In the genomic region with DNA sequence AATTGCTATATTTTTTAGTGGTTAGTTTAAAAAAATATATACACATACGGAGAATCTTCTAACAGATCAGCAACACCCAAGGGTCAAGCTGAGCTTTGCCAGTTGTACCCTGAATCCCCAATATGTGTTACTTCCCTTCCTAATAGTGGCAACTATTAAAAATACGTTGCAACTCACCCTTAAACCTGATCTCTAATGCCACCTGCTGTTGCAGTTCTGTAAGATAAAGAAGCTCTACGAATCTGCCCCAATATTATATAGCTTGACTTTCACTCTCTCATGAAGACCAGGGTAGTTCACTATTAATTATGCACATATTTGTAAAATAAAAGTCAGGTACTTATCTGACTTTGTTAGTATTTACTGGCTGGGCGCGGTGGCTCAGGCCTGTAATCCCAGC, we compare ENCODE assay signal across 8 cellular contexts. TPM values are rescaled to one million over a fixed set of nuclear protein-coding genes. Genes with fewer than 3 reads are reported as not detected.
DNase-seq lines count a peak whose midpoint lies in the region; ATAC-seq and TF ChIP-seq lines count a peak whose summit lies in the region.

No MANE protein-coding gene starts in this region.

- intact Hi-C loops in heart right ventricle (cut with DNase I) = loop anchor here in 1 of 10 donors (10.0 kb wide), 1 partner anchor 49 kb away; no protein-coding TSS in a partner anchor

- H3K4me1 ChIP-seq in BE2C = peaks cover 5% of the 10 kb centered on the region; the same call in 1 of the 2 replicates
- H3K4me1 ChIP-seq in heart right ventricle = peaks cover 0 to 61% (median 36%) of the 10 kb centered on the region in 9 donors

- DNase-seq in BE2C = peak; percentile 40
- peak; percentile 41 for DNase-seq in HCEC 1CT
- no peak for DNase-seq in heart right ventricle
- no peak for DNase-seq in NCI-H187 (lab: John Stamatoyannopoulos, UW)
- no peak for DNase-seq in hippocampal formation (lab: John Stamatoyannopoulos, UW)

- TF ChIP-seq CTCF in BE2C (IDR thresholded peaks at IDR 0.05; ENCODE audit: low read depth, low read length) (peak; percentile 63), heart right ventricle (IDR thresholded peaks at IDR 0.05) (peak in 7 of 9 donors; percentile 30 to 57 (median 45))

- H3K27ac ChIP-seq in heart right ventricle = no peak overlapping the region

- H3K27me3 ChIP-seq in BE2C (no peaks in the 10 kb centered on the region), heart right ventricle (no peaks in the 10 kb centered on the region)

- 50 to 56% methylated on average over 5 of the region's 5 CpGs for WGBS in heart right ventricle, 2 donors

- H3K4me3 ChIP-seq in BE2C (ENCODE audit: low read depth, low read length) (no peak overlapping the region), heart right ventricle (no peak overlapping the region)

- H3K9me3 ChIP-seq in BE2C = no peaks in the 10 kb centered on the region
- no peaks in the 10 kb centered on the region for H3K9me3 ChIP-seq in heart right ventricle

- ATAC-seq in SK-N-SH treated with all-trans-retinoic acid at 6 μM for 48 hours = peak; percentile 91
- ATAC-seq in heart right ventricle = peak in 4 of 8 donors; percentile 40 to 57 (median 54)
- ATAC-seq in HG02870 (IDR thresholded peaks at IDR 0.05; ENCODE audit: unreplicated experiment) = no peak
- no peak for ATAC-seq in HG03175 (IDR thresholded peaks at IDR 0.05; ENCODE audit: unreplicated experiment)

- H3K36me3 ChIP-seq in BE2C (no peaks in the 10 kb centered on the region; the same call in 1 of the 2 replicates), heart right ventricle (no peaks in the 10 kb centered on the region)

TF ChIP-seq in SK-N-SH treated with all-trans-retinoic acid at 6 μM for 48 hours, 23 proteins besides CTCF, POLR2A, EP300 and RAD21:
- TF ChIP-seq TCF4 (CRISPR knock-in tag; IDR thresholded peaks at IDR 0.05; ENCODE audit: borderline replicate concordance) = no peak
- no peak for TF ChIP-seq ZC3H10 (CRISPR knock-in tag; IDR thresholded peaks at IDR 0.05)
- TF ChIP-seq BACH2 (CRISPR knock-in tag; IDR thresholded peaks at IDR 0.05; ENCODE audit: borderline replicate concordance) = no peak
- TF ChIP-seq ZNF565 (CRISPR knock-in tag; conservative IDR thresholded peaks at IDR 0.05; ENCODE audit: low read depth) = no peak
- TF ChIP-seq, protein P1, sequence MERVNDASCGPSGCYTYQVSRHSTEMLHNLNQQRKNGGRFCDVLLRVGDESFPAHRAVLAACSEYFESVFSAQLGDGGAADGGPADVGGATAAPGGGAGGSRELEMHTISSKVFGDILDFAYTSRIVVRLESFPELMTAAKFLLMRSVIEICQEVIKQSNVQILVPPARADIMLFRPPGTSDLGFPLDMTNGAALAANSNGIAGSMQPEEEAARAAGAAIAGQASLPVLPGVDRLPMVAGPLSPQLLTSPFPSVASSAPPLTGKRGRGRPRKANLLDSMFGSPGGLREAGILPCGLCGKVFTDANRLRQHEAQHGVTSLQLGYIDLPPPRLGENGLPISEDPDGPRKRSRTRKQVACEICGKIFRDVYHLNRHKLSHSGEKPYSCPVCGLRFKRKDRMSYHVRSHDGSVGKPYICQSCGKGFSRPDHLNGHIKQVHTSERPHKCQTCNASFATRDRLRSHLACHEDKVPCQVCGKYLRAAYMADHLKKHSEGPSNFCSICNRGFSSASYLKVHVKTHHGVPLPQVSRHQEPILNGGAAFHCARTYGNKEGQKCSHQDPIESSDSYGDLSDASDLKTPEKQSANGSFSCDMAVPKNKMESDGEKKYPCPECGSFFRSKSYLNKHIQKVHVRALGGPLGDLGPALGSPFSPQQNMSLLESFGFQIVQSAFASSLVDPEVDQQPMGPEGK (CRISPR knock-in tag; IDR thresholded peaks at IDR 0.05; ENCODE audit: borderline replicate concordance) = no peak
- no peak for TF ChIP-seq ZNF8 (CRISPR knock-in tag; IDR thresholded peaks at IDR 0.05)
- TF ChIP-seq, protein P2, sequence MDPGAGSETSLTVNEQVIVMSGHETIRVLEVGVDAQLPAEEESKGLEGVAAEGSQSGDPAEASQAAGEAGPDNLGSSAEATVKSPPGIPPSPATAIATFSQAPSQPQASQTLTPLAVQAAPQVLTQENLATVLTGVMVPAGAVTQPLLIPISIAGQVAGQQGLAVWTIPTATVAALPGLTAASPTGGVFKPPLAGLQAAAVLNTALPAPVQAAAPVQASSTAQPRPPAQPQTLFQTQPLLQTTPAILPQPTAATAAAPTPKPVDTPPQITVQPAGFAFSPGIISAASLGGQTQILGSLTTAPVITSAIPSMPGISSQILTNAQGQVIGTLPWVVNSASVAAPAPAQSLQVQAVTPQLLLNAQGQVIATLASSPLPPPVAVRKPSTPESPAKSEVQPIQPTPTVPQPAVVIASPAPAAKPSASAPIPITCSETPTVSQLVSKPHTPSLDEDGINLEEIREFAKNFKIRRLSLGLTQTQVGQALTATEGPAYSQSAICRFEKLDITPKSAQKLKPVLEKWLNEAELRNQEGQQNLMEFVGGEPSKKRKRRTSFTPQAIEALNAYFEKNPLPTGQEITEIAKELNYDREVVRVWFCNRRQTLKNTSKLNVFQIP (CRISPR knock-in tag; IDR thresholded peaks at IDR 0.05; ENCODE audit: borderline replicate concordance, low read depth) = no peak
- TF ChIP-seq ZFP30 (CRISPR knock-in tag; IDR thresholded peaks at IDR 0.05) = no peak
- TF ChIP-seq ZNF70 (CRISPR knock-in tag; IDR thresholded peaks at IDR 0.05) = no peak
- no peak for TF ChIP-seq RARB (CRISPR knock-in tag; IDR thresholded peaks at IDR 0.05)
- TF ChIP-seq, protein P3, sequence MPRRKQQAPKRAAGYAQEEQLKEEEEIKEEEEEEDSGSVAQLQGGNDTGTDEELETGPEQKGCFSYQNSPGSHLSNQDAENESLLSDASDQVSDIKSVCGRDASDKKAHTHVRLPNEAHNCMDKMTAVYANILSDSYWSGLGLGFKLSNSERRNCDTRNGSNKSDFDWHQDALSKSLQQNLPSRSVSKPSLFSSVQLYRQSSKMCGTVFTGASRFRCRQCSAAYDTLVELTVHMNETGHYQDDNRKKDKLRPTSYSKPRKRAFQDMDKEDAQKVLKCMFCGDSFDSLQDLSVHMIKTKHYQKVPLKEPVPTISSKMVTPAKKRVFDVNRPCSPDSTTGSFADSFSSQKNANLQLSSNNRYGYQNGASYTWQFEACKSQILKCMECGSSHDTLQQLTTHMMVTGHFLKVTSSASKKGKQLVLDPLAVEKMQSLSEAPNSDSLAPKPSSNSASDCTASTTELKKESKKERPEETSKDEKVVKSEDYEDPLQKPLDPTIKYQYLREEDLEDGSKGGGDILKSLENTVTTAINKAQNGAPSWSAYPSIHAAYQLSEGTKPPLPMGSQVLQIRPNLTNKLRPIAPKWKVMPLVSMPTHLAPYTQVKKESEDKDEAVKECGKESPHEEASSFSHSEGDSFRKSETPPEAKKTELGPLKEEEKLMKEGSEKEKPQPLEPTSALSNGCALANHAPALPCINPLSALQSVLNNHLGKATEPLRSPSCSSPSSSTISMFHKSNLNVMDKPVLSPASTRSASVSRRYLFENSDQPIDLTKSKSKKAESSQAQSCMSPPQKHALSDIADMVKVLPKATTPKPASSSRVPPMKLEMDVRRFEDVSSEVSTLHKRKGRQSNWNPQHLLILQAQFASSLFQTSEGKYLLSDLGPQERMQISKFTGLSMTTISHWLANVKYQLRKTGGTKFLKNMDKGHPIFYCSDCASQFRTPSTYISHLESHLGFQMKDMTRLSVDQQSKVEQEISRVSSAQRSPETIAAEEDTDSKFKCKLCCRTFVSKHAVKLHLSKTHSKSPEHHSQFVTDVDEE (CRISPR knock-in tag; IDR thresholded peaks at IDR 0.05) = no peak
- no peak for TF ChIP-seq ZFP3 (CRISPR knock-in tag; IDR thresholded peaks at IDR 0.05)

RNA-seq across cellular contexts. Expression of a gene that starts 58.4 kb away (rescaled TPM):
- 53.1 TPM for polyA plus RNA-seq in BE2C (2012; ENCODE audit: insufficient read depth, insufficient read length, low read depth)
- 10 to 100 TPM; 42.0 to 56.8 (median 48.2) TPM for total RNA-seq in heart right ventricle
- 10 to 100 TPM in 1 of 2 donors, 1 to 10 TPM in 1; 5.1 to 10.9 TPM for polyA plus RNA-seq in heart right ventricle

Comparison
In these comparisons a context has a peak if more than half of its experiments do, and no peak if none do; other contexts are left out.
1. DNase-seq: peak in BE2C (single experiment) and HCEC 1CT (single experiment); none in heart right ventricle (0 of 2), NCI-H187 (0 of 2) and hippocampal formation (0 of 2).